Comparison of ENCODE assay signal across 12 cellular contexts in genomic region chr4:86816463-86817107, GRCh38. TPM values are rescaled to one million over a fixed set of nuclear protein-coding genes. Genes with fewer than 3 reads are reported as not detected.
A peak's percentile ranks its signal among the peaks of the same experiment; 100 is the strongest.
DNase-seq lines count a peak whose midpoint lies in the region; ATAC-seq, FAIRE-seq and TF ChIP-seq lines count a peak whose summit lies in the region.
"Had no signal": no experiment of that assay in that cellular context is flagged by ENCODE, and none has a peak within 500 bp of the region (broad histone marks: within the 10 kb centered on the region; RNA-seq: fewer than 3 reads in every experiment).

No MANE protein-coding gene starts in this region.

- no peak for ATAC-seq in HG03354 (IDR thresholded peaks at IDR 0.05; ENCODE audit: poor library complexity, severe bottlenecking, unreplicated experiment)

- no peaks in the 10 kb centered on the region for H4K20me1 ChIP-seq in osteoblast (ENCODE audit: insufficient read depth, low read length)

- H3K4me3 Mint-ChIP-seq in activated CD4-positive, alpha-beta T cell treated with anti-CD3 and anti-CD28 coated beads, Interleukin-2, amount 10 ng/mL, durations not matched to agents 24 days and 14 days: no peak overlapping the region
- H3K4me3 Mint-ChIP-seq: activated B cell treated with CpG ODN at 0.5 μM for 24 hours; activated naive CD8-positive, alpha-beta T cell treated with anti-CD3 and anti-CD28 coated beads, Interleukin-2, amount 10 ng/mL, durations not matched to agents 7 days and 5 days; dendritic cell treated with granulocyte-macrophage colony-stimulating factor and Interleukin-4, amounts not matched to agents 40 ng/mL and 50 ng/mL, for 4 days; neural crest cell had no signal

- H3K9me3 ChIP-seq in right atrium auricular region (peaks cover 0 to 10% of the 10 kb centered on the region in 2 donors), osteoblast (ENCODE audit: low read depth, low read length) (peaks cover 5% of the 10 kb centered on the region), kidney (ENCODE audit: control insufficient read depth in 1 of 2, low read length in 2 of 2) (no peaks in the 10 kb centered on the region)

- no peak for TF ChIP-seq CTCF in BJ (IDR thresholded peaks at IDR 0.05; ENCODE audit: insufficient read depth, low read depth, low read length)
- no peak for TF ChIP-seq CTCF in choroid plexus epithelial cell (conservative IDR thresholded peaks at IDR 0.05; ENCODE audit: low read depth, low read length)
- TF ChIP-seq CTCF in right atrium auricular region (IDR thresholded peaks at IDR 0.05): no peak
- no peak for TF ChIP-seq CTCF in osteoblast (IDR thresholded peaks at IDR 0.05; ENCODE audit: extremely low read depth, low read depth, low read length)
- TF ChIP-seq CTCF in kidney (IDR thresholded peaks at IDR 0.05; ENCODE audit: borderline replicate concordance, extremely low read depth, insufficient read depth): no peak

- CTCF ChIA-PET in BJ (lab: Yijun Ruan, JAX): interaction anchor here (1.0 to 2.7 kb wide), 4 partner anchors 10 to 321 kb away, joined by 3 to 9 read pairs (median 4); no protein-coding TSS in a partner anchor

- FAIRE-seq in kidney (lab: Jason Lieb, UNC): no peak

- H3K36me3 ChIP-seq in BJ (ENCODE audit: control insufficient read depth, insufficient read depth, low read length): peaks cover 7% of the 10 kb centered on the region
- no peaks in the 10 kb centered on the region for H3K36me3 ChIP-seq in right atrium auricular region
- H3K36me3 ChIP-seq in osteoblast (ENCODE audit: insufficient read depth, low read length): peaks cover 17% of the 10 kb centered on the region
- peaks cover 0 to 13% of the 10 kb centered on the region in 2 donors for H3K36me3 ChIP-seq in kidney (ENCODE audit: control insufficient read depth in 1 of 2, insufficient read depth in 2 of 2, low read length in 2 of 2)

- no peaks in the 10 kb centered on the region for H3K79me2 ChIP-seq in osteoblast (ENCODE audit: insufficient read depth, low read length)

- H3K4me1 ChIP-seq in right atrium auricular region: no peaks in the 10 kb centered on the region
- H3K4me1 ChIP-seq in osteoblast (ENCODE audit: insufficient read depth, low read length): no peaks in the 10 kb centered on the region
- peaks cover 3 to 5% of the 10 kb centered on the region in 2 donors for H3K4me1 ChIP-seq in kidney (ENCODE audit: control insufficient read depth in 1 of 2, insufficient read depth in 1 of 2, low read depth in 1 of 2, low read length in 2 of 2)

- H3K4me1 Mint-ChIP-seq in activated CD4-positive, alpha-beta T cell treated with anti-CD3 and anti-CD28 coated beads, Interleukin-2, amount 10 ng/mL, durations not matched to agents 24 days and 14 days: no peaks in the 10 kb centered on the region
- H3K4me1 Mint-ChIP-seq: activated B cell treated with CpG ODN at 0.5 μM for 24 hours; activated naive CD8-positive, alpha-beta T cell treated with anti-CD3 and anti-CD28 coated beads, Interleukin-2, amount 10 ng/mL, durations not matched to agents 7 days and 5 days had no signal

- no peak overlapping the region for H3K4me2 ChIP-seq in osteoblast (ENCODE audit: insufficient read depth, low read length)

- H3K36me3 Mint-ChIP-seq in activated CD4-positive, alpha-beta T cell treated with anti-CD3 and anti-CD28 coated beads, Interleukin-2, amount 10 ng/mL, durations not matched to agents 24 days and 14 days (ENCODE audit: low read depth): no peaks in the 10 kb centered on the region
- H3K36me3 Mint-ChIP-seq: activated naive CD8-positive, alpha-beta T cell treated with anti-CD3 and anti-CD28 coated beads, Interleukin-2, amount 10 ng/mL, durations not matched to agents 7 days and 5 days had no signal

- POLR2A ChIA-PET in BJ (lab: Charles Lee): interaction anchor here (0.7 to 1.1 kb wide), 2 partner anchors 15 to 31 kb away, joined by 3 read pairs; no protein-coding TSS in a partner anchor

- H3K27me3 ChIP-seq in BJ (ENCODE audit: control insufficient read depth, insufficient read depth, low read length): no peaks in the 10 kb centered on the region
- no peaks in the 10 kb centered on the region for H3K27me3 ChIP-seq in right atrium auricular region
- H3K27me3 ChIP-seq in osteoblast (ENCODE audit: insufficient read depth, low read length): no peaks in the 10 kb centered on the region

- DNase-seq in BJ (ENCODE audit: low read depth): peak; percentile 61
- DNase-seq in choroid plexus epithelial cell (ENCODE audit: low read depth): peak; percentile 41
- DNase-seq in right atrium auricular region (ENCODE audit: low spot score): no peak
- peak; percentile 18 for DNase-seq in smooth muscle cell of the brain vasculature (ENCODE audit: low read depth, low spot score)
- DNase-seq in activated CD4-positive, alpha-beta T cell treated with anti-CD3 and anti-CD28 coated beads, Interleukin-2, amount 10 ng/mL, durations not matched to agents 24 days and 14 days: no peak
- DNase-seq in osteoblast (ENCODE audit: insufficient read length, low spot score, missing footprints): no peak
- DNase-seq in kidney: no peak
- DNase-seq: activated B cell treated with CpG ODN at 0.5 μM for 24 hours; activated naive CD8-positive, alpha-beta T cell treated with anti-CD3 and anti-CD28 coated beads, Interleukin-2, amount 10 ng/mL, durations not matched to agents 7 days and 5 days had no signal

- H3K4me3 ChIP-seq in BJ (ENCODE audit: low read depth, low read length): no peak overlapping the region
- no peak overlapping the region for H3K4me3 ChIP-seq in choroid plexus epithelial cell (ENCODE audit: low read depth, low read length)
- H3K4me3 ChIP-seq in right atrium auricular region: no peak overlapping the region
- H3K4me3 ChIP-seq in osteoblast (ENCODE audit: insufficient read depth, low read length): no peak overlapping the region
- H3K4me3 ChIP-seq in kidney (ENCODE audit: low read length in 2 of 2): no peak overlapping the region

- no peak overlapping the region for H2AFZ ChIP-seq in osteoblast (ENCODE audit: low read length)

- H3K27ac ChIP-seq in right atrium auricular region: peak overlapping the region; percentile 20 to 51
- H3K27ac ChIP-seq in osteoblast (ENCODE audit: low read depth, low read length): no peak overlapping the region
- H3K27ac ChIP-seq in kidney (ENCODE audit: low read depth in 2 of 2, low read length in 2 of 2): no peak overlapping the region

- H3K27ac Mint-ChIP-seq in activated CD4-positive, alpha-beta T cell treated with anti-CD3 and anti-CD28 coated beads, Interleukin-2, amount 10 ng/mL, durations not matched to agents 24 days and 14 days: no peak overlapping the region
- H3K27ac Mint-ChIP-seq: activated B cell treated with CpG ODN at 0.5 μM for 24 hours; activated naive CD8-positive, alpha-beta T cell treated with anti-CD3 and anti-CD28 coated beads, Interleukin-2, amount 10 ng/mL, durations not matched to agents 7 days and 5 days; dendritic cell treated with granulocyte-macrophage colony-stimulating factor and Interleukin-4, amounts not matched to agents 40 ng/mL and 50 ng/mL, for 4 days had no signal

- no peaks in the 10 kb centered on the region for H3K9me3 Mint-ChIP-seq in activated CD4-positive, alpha-beta T cell treated with anti-CD3 and anti-CD28 coated beads, Interleukin-2, amount 10 ng/mL, durations not matched to agents 24 days and 14 days
- H3K9me3 Mint-ChIP-seq: dendritic cell treated with granulocyte-macrophage colony-stimulating factor and Interleukin-4, amounts not matched to agents 40 ng/mL and 50 ng/mL, for 4 days had no signal

- intact Hi-C loops in activated CD4-positive, alpha-beta T cell treated with anti-CD3 and anti-CD28 coated beads, Interleukin-2, amount 10 ng/mL, durations not matched to agents 24 days and 14 days (cut with micrococcal nuclease): no loop called here
- intact Hi-C loops in kidney (cut with DNase I): no loop called here

- no peak overlapping the region for H3K9ac ChIP-seq in kidney (ENCODE audit: low read length in 2 of 2)

- no peaks in the 10 kb centered on the region for H3K27me3 Mint-ChIP-seq in activated CD4-positive, alpha-beta T cell treated with anti-CD3 and anti-CD28 coated beads, Interleukin-2, amount 10 ng/mL, durations not matched to agents 24 days and 14 days
- H3K27me3 Mint-ChIP-seq: dendritic cell treated with granulocyte-macrophage colony-stimulating factor and Interleukin-4, amounts not matched to agents 40 ng/mL and 50 ng/mL, for 4 days had no signal

RNA-seq across cellular contexts. Expression of gene SLC10A6, which starts 32.6 kb away (rescaled TPM):
- polyA plus RNA-seq in BJ (2011; rRNA removed): 0.72 and 0.98 TPM in 2 replicates
- 3.1 and 4.0 TPM in 2 replicates for polyA minus RNA-seq in BJ (2011; rRNA and poly(A)+ RNA removed)
- total RNA-seq in right atrium auricular region: 1 to 10 TPM; 1.3 to 1.7 TPM
- not detected in 2 replicates for total RNA-seq in activated CD4-positive, alpha-beta T cell treated with anti-CD3 and anti-CD28 coated beads, Interleukin-2, amount 10 ng/mL, durations not matched to agents 24 days and 14 days
- total RNA-seq in osteoblast: not detected in 2 replicates
- 1.4 TPM for total RNA-seq in kidney
- polyA plus RNA-seq in kidney (ENCODE audit: insufficient read depth, low read depth, low replicate concordance): not detected
- total RNA-seq: activated naive CD8-positive, alpha-beta T cell treated with anti-CD3 and anti-CD28 coated beads, Interleukin-2, amount 10 ng/mL, durations not matched to agents 7 days and 5 days; neural crest cell had no signal

Comparison
In these comparisons a context has a peak if more than half of its experiments do, and no peak if none do; other contexts are left out.
1. DNase-seq: peak in BJ (single experiment), choroid plexus epithelial cell (single experiment) and smooth muscle cell of the brain vasculature (single experiment); none in right atrium auricular region (single experiment), activated CD4-positive, alpha-beta T cell treated with anti-CD3 and anti-CD28 coated beads, Interleukin-2, amount 10 ng/mL, durations not matched to agents 24 days and 14 days (single experiment), osteoblast (single experiment) and kidney (single experiment).
2. H3K27ac ChIP-seq: peak in right atrium auricular region (2 of 2); none in osteoblast (single experiment) and kidney (0 of 2).